ENCODE assay signal across 15 cellular contexts in genomic region chr5:157827429-157827828, GRCh38. TPM values are rescaled to one million over a fixed set of nuclear protein-coding genes. Genes with fewer than 3 reads are reported as not detected.
DNase-seq lines count a peak whose midpoint lies in the region; TF ChIP-seq lines count a peak whose summit lies in the region.
"Had no signal": no experiment of that assay in that cellular context is flagged by ENCODE, and none has a peak within 500 bp of the region (broad histone marks: within the 10 kb centered on the region; RNA-seq: fewer than 3 reads in every experiment).

No MANE protein-coding gene starts in this region.

- no peak overlapping the region for H3K4me3 ChIP-seq in breast epithelium
- H3K4me3 ChIP-seq in cardiac fibroblast (replicated peaks in 1 of 2; ENCODE audit: low read depth in 2 of 2, low read length in 2 of 2) = no peak overlapping the region
- H3K4me3 ChIP-seq in stomach smooth muscle (ENCODE audit: low read length in 2 of 2) = peak overlapping the region in 1 of 2 donors; percentile 9
- H3K4me3 ChIP-seq: MG63, SJSA1 had no signal

- H3K36me3 ChIP-seq in breast epithelium (no peaks in the 10 kb centered on the region), stomach smooth muscle (ENCODE audit: control insufficient read depth in 2 of 2, insufficient read depth in 2 of 2, low read length in 2 of 2) (no peaks in the 10 kb centered on the region)
- H3K36me3 ChIP-seq: SJSA1 had no signal

- H3K27ac Mint-ChIP-seq in MCF 10A (ENCODE audit: low read depth, unreplicated experiment) = no peak overlapping the region
- H3K27ac Mint-ChIP-seq: activated naive CD4-positive, alpha-beta T cell treated with anti-CD3 and anti-CD28 coated beads, Interleukin-2, amount 50 U/mL, for 24 hours had no signal

- BruUV-seq in MCF 10A (replicated peaks; lab: Mats Ljungman, UMichigan) = no TSS peak

- TF ChIP-seq POLR2A in breast epithelium (IDR thresholded peaks at IDR 0.05) = no peak

- CTCF ChIA-PET in MCF 10A (lab: Yijun Ruan, JAX) = interaction anchor here (0.9 to 1.2 kb wide), 2 partner anchors 10 to 167 kb away, joined by 3 to 6 read pairs; no protein-coding TSS in a partner anchor

- H3K27ac ChIP-seq in breast epithelium = no peak overlapping the region
- peak overlapping the region; percentile 78 for H3K27ac ChIP-seq in stomach smooth muscle (ENCODE audit: low read length)
- H3K27ac ChIP-seq: SJSA1 had no signal

- H3K36me3 Mint-ChIP-seq in MCF 10A (ENCODE audit: insufficient read depth, unreplicated experiment) = peaks cover 6% of the 10 kb centered on the region

- no peaks in the 10 kb centered on the region for H3K9me3 ChIP-seq in breast epithelium
- no peaks in the 10 kb centered on the region for H3K9me3 ChIP-seq in stomach smooth muscle (ENCODE audit: control insufficient read depth in 2 of 2, low read length in 2 of 2)
- H3K9me3 ChIP-seq: SJSA1 had no signal

- peaks cover 23% of the 10 kb centered on the region for H3K4me1 Mint-ChIP-seq in MCF 10A (ENCODE audit: insufficient read depth, unreplicated experiment)

- H3K27me3 Mint-ChIP-seq in MCF 10A (ENCODE audit: insufficient read depth, unreplicated experiment) = no peaks in the 10 kb centered on the region
- H3K27me3 Mint-ChIP-seq: activated naive CD4-positive, alpha-beta T cell treated with anti-CD3 and anti-CD28 coated beads, Interleukin-2, amount 50 U/mL, for 24 hours; naive B cell had no signal

- DNase-seq in MCF 10A (ENCODE audit: unreplicated experiment) (peak; percentile 50), breast epithelium (ENCODE audit: low spot score in 2 of 2) (no peak), cardiac fibroblast (ENCODE audit: low read depth in 2 of 2) (peak; percentile 41 to 62), iris pigment epithelial cell (ENCODE audit: low read depth) (peak; percentile 46), SHP77 treated with DMSO at 0.1 percent for 48 hours (lab: John Stamatoyannopoulos, UW) (no peak), kidney tubule cell (ENCODE audit: low spot score) (no peak)
- DNase-seq in activated CD8-positive, alpha-beta memory T cell treated with anti-CD3 and anti-CD28 coated beads, Interleukin-2, amount 50 U/mL, for 48 hours = no peak
- DNase-seq: activated CD8-positive, alpha-beta memory T cell treated with anti-CD3 and anti-CD28 coated beads, Interleukin-2, amount 50 U/mL, for 4 hours; islet precursor cell; MG63; naive B cell; small intestine had no signal

- H3K4me1 ChIP-seq in breast epithelium (peaks cover 0 to 15% of the 10 kb centered on the region in 2 donors), stomach smooth muscle (ENCODE audit: control insufficient read depth, insufficient read depth, low read length) (peaks cover 9% of the 10 kb centered on the region)

- peak overlapping the region; percentile 24 for H3K4me3 Mint-ChIP-seq in MCF 10A (ENCODE audit: unreplicated experiment)
- H3K4me3 Mint-ChIP-seq: activated naive CD4-positive, alpha-beta T cell treated with anti-CD3 and anti-CD28 coated beads, Interleukin-2, amount 50 U/mL, for 24 hours had no signal

- peak overlapping the region in 1 of 2 donors; percentile 47 for H3K9ac ChIP-seq in stomach smooth muscle (ENCODE audit: low read length in 2 of 2)

- intact Hi-C loops in MCF 10A (cut with micrococcal nuclease) = loop anchor here (10.0 kb wide), 2 partner anchors 347 to 1277 kb away; no protein-coding TSS in a partner anchor
- intact Hi-C loops in breast epithelium (cut with DNase I; ENCODE audit: low total_unique reads) = no loop called here

- POLR2A ChIA-PET in MCF 10A (lab: Yijun Ruan, JAX) = interaction anchor here (0.7 to 1.2 kb wide), 2 partner anchors 32 to 113 kb away, joined by 3 to 5 read pairs; partner anchors contain the start of gene CLINT1

- no peak for TF ChIP-seq CTCF in MCF 10A (IDR thresholded peaks at IDR 0.05; ENCODE audit: unreplicated experiment)
- TF ChIP-seq CTCF in breast epithelium (IDR thresholded peaks at IDR 0.05) = no peak
- TF ChIP-seq CTCF in cardiac fibroblast (IDR thresholded peaks at IDR 0.05; ENCODE audit: low read depth, low read length) = no peak

- H3K27me3 ChIP-seq in breast epithelium = no peaks in the 10 kb centered on the region
- H3K27me3 ChIP-seq in stomach smooth muscle (ENCODE audit: control insufficient read depth in 1 of 2, insufficient read depth in 2 of 2, low read length in 2 of 2) = no peaks in the 10 kb centered on the region
- H3K27me3 ChIP-seq: MG63, SJSA1 had no signal

- no peaks in the 10 kb centered on the region for H3K9me3 Mint-ChIP-seq in MCF 10A (ENCODE audit: unreplicated experiment)
- H3K9me3 Mint-ChIP-seq: activated naive CD4-positive, alpha-beta T cell treated with anti-CD3 and anti-CD28 coated beads, Interleukin-2, amount 50 U/mL, for 24 hours had no signal

RNA-seq across cellular contexts. Expression of gene CLINT1, which starts 31.5 kb away (rescaled TPM):
- total RNA-seq in MCF 10A (2022) = 170 and 176 TPM in 2 replicates
- 100 to 1,000 TPM in 1 of 3 donors, 10 to 100 TPM in 2; 86.5 to 157 (median 89.5) TPM for total RNA-seq in breast epithelium

Comparison
In these comparisons a context has a peak if more than half of its experiments do, and no peak if none do; other contexts are left out.
1. DNase-seq: peak in MCF 10A (single experiment), cardiac fibroblast (2 of 2) and iris pigment epithelial cell (single experiment); none in breast epithelium (0 of 2), activated CD8-positive, alpha-beta memory T cell treated with anti-CD3 and anti-CD28 coated beads, Interleukin-2, amount 50 U/mL, for 48 hours (single experiment), SHP77 treated with DMSO at 0.1 percent for 48 hours (single experiment) and kidney tubule cell (single experiment).